In genomic region chr12:82554529-82554928, GRCh38 we compare ENCODE assay signal across 15 cellular contexts.
DNase-seq lines count a peak whose midpoint lies in the region; ATAC-seq and TF ChIP-seq lines count a peak whose summit lies in the region.
"Had no signal": no experiment of that assay in that cellular context is flagged by ENCODE, and none has a peak within 500 bp of the region (broad histone marks: within the 10 kb centered on the region; RNA-seq: fewer than 3 reads in every experiment).

No MANE protein-coding gene starts in this region.

- no peak overlapping the region for H3K4me3 ChIP-seq in brain microvascular endothelial cell (ENCODE audit: low read depth, low read length)
- H3K4me3 ChIP-seq: body of pancreas had no signal

- in situ Hi-C loops in GM13976 (cut with MboI; ENCODE audit: low sequenced_read_pairs, unreplicated experiment) (no loop called here), brain microvascular endothelial cell (cut with HindIII; ENCODE audit: low pct_ligation_motif_present, low sequenced_read_pairs) (no loop called here)

- ATAC-seq in GM21390 (IDR thresholded peaks at IDR 0.05; ENCODE audit: unreplicated experiment) (peak; percentile 86), HG03159 (IDR thresholded peaks at IDR 0.05; ENCODE audit: unreplicated experiment) (peak; percentile 77), left colon (no peak)
- ATAC-seq: body of pancreas had no signal

- H3K27ac ChIP-seq in brain microvascular endothelial cell: no peak overlapping the region
- H3K27ac ChIP-seq: body of pancreas had no signal

- H3K36me3 ChIP-seq in brain microvascular endothelial cell (replicated peaks): no peaks in the 10 kb centered on the region

- TF ChIP-seq CTCF in GM13976 (IDR thresholded peaks at IDR 0.05; ENCODE audit: borderline replicate concordance, control extremely low read depth, extremely low read depth, insufficient read depth, missing control alignments) (no peak), brain microvascular endothelial cell (IDR thresholded peaks at IDR 0.05; ENCODE audit: low read depth, low read length, missing control alignments) (no peak)

- H3K27me3 ChIP-seq in brain microvascular endothelial cell (replicated peaks): no peaks in the 10 kb centered on the region
- H3K27me3 ChIP-seq: body of pancreas had no signal

- DNase-seq in GM13976 (ENCODE audit: low spot score): peak; percentile 28
- peak; percentile 3 for DNase-seq in brain microvascular endothelial cell
- DNase-seq in NCI-H146 treated with DMSO at 0.1 percent for 48 hours (lab: John Stamatoyannopoulos, UW; ENCODE audit: unreplicated experiment): no peak
- no peak for DNase-seq in HuH-7.5 (ENCODE audit: low spot score)
- no peak for DNase-seq in left colon
- no peak for DNase-seq in activated CD8-positive, alpha-beta memory T cell treated with anti-CD3 and anti-CD28 coated beads for 24 hours
- DNase-seq: activated CD8-positive, alpha-beta memory T cell treated with anti-CD3 and anti-CD28 coated beads, Interleukin-2, amount 50 U/mL, for 48 hours; body of pancreas; erythroblast; H9; Kasumi-1; stimulated activated CD4-positive, alpha-beta T cell treated with anti-CD3 and anti-CD28 coated beads, Interleukin-4, amount 100 ng/mL, for 24 hours; T-helper 9 cell had no signal

- intact Hi-C loops in left colon (cut with DNase I, micrococcal nuclease): no loop called here

Comparison
In these comparisons a context has a peak if more than half of its experiments do, and no peak if none do; other contexts are left out.
1. DNase-seq: peak in GM13976 (single experiment) and brain microvascular endothelial cell (single experiment); none in NCI-H146 treated with DMSO at 0.1 percent for 48 hours (single experiment), HuH-7.5 (single experiment), left colon (0 of 2) and activated CD8-positive, alpha-beta memory T cell treated with anti-CD3 and anti-CD28 coated beads for 24 hours (single experiment).